ENCODE assay signal across 14 cellular contexts in the genomic region with DNA sequence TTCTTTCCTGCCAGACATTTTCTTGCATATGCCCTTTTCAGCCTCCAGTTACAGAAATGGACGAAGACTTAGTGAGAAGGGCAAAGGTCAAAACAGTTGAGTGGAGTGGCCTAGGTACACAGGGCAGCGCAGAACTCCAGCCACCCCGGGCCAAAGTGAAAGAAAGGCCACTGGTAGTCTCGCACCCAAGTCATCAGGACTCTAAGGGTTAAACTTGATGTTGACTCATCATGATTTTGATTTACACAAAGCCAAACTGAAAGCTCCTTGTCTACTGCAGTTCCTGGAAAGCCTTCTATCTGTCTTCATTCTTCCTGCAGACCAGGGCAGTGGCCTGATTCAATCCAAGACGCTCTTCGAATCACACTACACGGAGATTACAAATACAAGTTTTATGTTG. TPM values are rescaled to one million over a fixed set of nuclear protein-coding genes. Genes with fewer than 3 reads are reported as not detected.
DNase-seq lines count a peak whose midpoint lies in the region; ATAC-seq, FAIRE-seq and TF ChIP-seq lines count a peak whose summit lies in the region.
"Had no signal": no experiment of that assay in that cellular context is flagged by ENCODE, and none has a peak within 500 bp of the region (broad histone marks: within the 10 kb centered on the region; RNA-seq: fewer than 3 reads in every experiment).

No MANE protein-coding gene starts in this region.

- TF ChIP-seq CTCF in A549 (IDR thresholded peaks at IDR 0.05) (no peak), astrocyte of the spinal cord (IDR thresholded peaks at IDR 0.05; ENCODE audit: low read depth, low read length) (no peak), liver (IDR thresholded peaks at IDR 0.05; ENCODE audit: low read depth, low read length, missing input control) (no peak)

- peak; percentile 99 for FAIRE-seq in A549 (lab: Jason Lieb, UNC)

- H3K4me1 ChIP-seq in A549 (peaks cover 32% of the 10 kb centered on the region), liver (ENCODE audit: control insufficient read depth in 4 of 4, insufficient read depth in 4 of 4, low read length in 3 of 4) (peaks cover 11 to 30% (median 25%) of the 10 kb centered on the region in 4 donors)

- no peaks in the 10 kb centered on the region for H3K36me3 Mint-ChIP-seq in activated CD4-positive, alpha-beta memory T cell treated with anti-CD3 and anti-CD28 coated beads for 36 hours
- H3K36me3 Mint-ChIP-seq: brain had no signal

- POLR2A ChIA-PET in A549 (lab: Yijun Ruan, JAX) (no interaction called here), HEK293T (lab: Yijun Ruan, JAX) (no interaction called here)
- POLR2A ChIA-PET in activated CD4-positive, alpha-beta memory T cell treated with anti-CD3 and anti-CD28 coated beads for 36 hours (lab: Charles Lee): no interaction called here

- H3K9me3 ChIP-seq in A549: no peaks in the 10 kb centered on the region
- H3K9me3 ChIP-seq in MG63: no peaks in the 10 kb centered on the region
- no peaks in the 10 kb centered on the region for H3K9me3 ChIP-seq in liver (ENCODE audit: control insufficient read depth in 4 of 4, low read length in 3 of 4)
- H3K9me3 ChIP-seq: psoas muscle, upper lobe of right lung had no signal

- H3K4me1 Mint-ChIP-seq in activated CD4-positive, alpha-beta memory T cell treated with anti-CD3 and anti-CD28 coated beads for 36 hours (ENCODE audit: low read depth): peaks cover 4% of the 10 kb centered on the region

- H3K9me3 Mint-ChIP-seq in activated CD4-positive, alpha-beta memory T cell treated with anti-CD3 and anti-CD28 coated beads for 36 hours: no peaks in the 10 kb centered on the region

- no peak for TF ChIP-seq POLR2A in A549 (IDR thresholded peaks at IDR 0.05; ENCODE audit: low read length)

- ATAC-seq in A549: no peak
- no peak for ATAC-seq in GM19351 (IDR thresholded peaks at IDR 0.05; ENCODE audit: unreplicated experiment)
- ATAC-seq: esophagus mucosa, psoas muscle, upper lobe of right lung had no signal

- CTCF ChIA-PET in A549 (lab: Yijun Ruan, JAX) (interaction anchor here (1.3 kb wide), 1 partner anchor 11 kb away, joined by 3 read pairs; no protein-coding TSS in a partner anchor), HEK293T (lab: Yijun Ruan, JAX) (no interaction called here)
- CTCF ChIA-PET in activated CD4-positive, alpha-beta memory T cell treated with anti-CD3 and anti-CD28 coated beads for 36 hours (lab: Charles Lee): no interaction called here

- WGBS in A549 (ENCODE audit: missing lambda C conversion rate): 19% methylated on average over 7 of the region's 7 CpGs
- WGBS in liver: 25% methylated on average over 7 of the region's 7 CpGs

- H3K36me3 ChIP-seq in MG63: no peaks in the 10 kb centered on the region
- H3K36me3 ChIP-seq in liver (ENCODE audit: control insufficient read depth in 4 of 4, insufficient read depth in 3 of 4, low read depth in 1 of 4, low read length in 3 of 4): no peaks in the 10 kb centered on the region
- H3K36me3 ChIP-seq: upper lobe of right lung had no signal

- no peak for TF ChIP-seq EP300 in A549 (IDR thresholded peaks at IDR 0.05)

- no peak overlapping the region for H3K9ac ChIP-seq in liver (ENCODE audit: low read depth in 1 of 2, low read length in 2 of 2)

- TF ChIP-seq RAD21 in A549 (conservative IDR thresholded peaks at IDR 0.05 in 1 of 2, IDR thresholded peaks at IDR 0.05 in 1 of 2): no peak
- no peak for TF ChIP-seq RAD21 in liver (IDR thresholded peaks at IDR 0.05)

- H3K27ac Mint-ChIP-seq in activated CD4-positive, alpha-beta memory T cell treated with anti-CD3 and anti-CD28 coated beads for 36 hours: no peak overlapping the region
- H3K27ac Mint-ChIP-seq: brain had no signal

- DNase-seq in A549 (ENCODE audit: low read depth in 1 of 2, low spot score in 1 of 2) (peak; percentile 15 to 45), MG63 (peak; percentile 1), astrocyte of the spinal cord (ENCODE audit: low read depth, low spot score) (peak; percentile 30), HEK293T (ENCODE audit: extremely low spot score) (no peak)
- DNase-seq in stimulated activated naive CD4-positive, alpha-beta T cell (lab: John Stamatoyannopoulos, UW): no peak
- no peak for DNase-seq in activated CD4-positive, alpha-beta memory T cell treated with anti-CD3 and anti-CD28 coated beads for 36 hours
- DNase-seq: NCI-H1092 treated with DMSO at 0.1 percent for 48 hours, psoas muscle, T-helper 2 cell, upper lobe of right lung had no signal

- H3K4me2 ChIP-seq in A549: peak overlapping the region; percentile 89

- H3K4me3 Mint-ChIP-seq in activated CD4-positive, alpha-beta memory T cell treated with anti-CD3 and anti-CD28 coated beads for 36 hours: no peak overlapping the region

- peak overlapping the region; percentile 98 to 100 for H3K27ac ChIP-seq in A549
- no peak overlapping the region for H3K27ac ChIP-seq in liver (ENCODE audit: low read depth in 1 of 2, low read length in 2 of 2)
- H3K27ac ChIP-seq: psoas muscle, upper lobe of right lung had no signal

- intact Hi-C loops in activated CD4-positive, alpha-beta memory T cell treated with anti-CD3 and anti-CD28 coated beads for 36 hours (cut with micrococcal nuclease): no loop called here

- peaks cover 6% of the 10 kb centered on the region for H3K27me3 Mint-ChIP-seq in activated CD4-positive, alpha-beta memory T cell treated with anti-CD3 and anti-CD28 coated beads for 36 hours

- H3K4me3 ChIP-seq in A549 (no peak overlapping the region), MG63 (no peak overlapping the region), astrocyte of the spinal cord (ENCODE audit: low read depth, low read length) (no peak overlapping the region), liver (ENCODE audit: low read depth in 1 of 3, low read length in 3 of 3) (no peak overlapping the region)
- H3K4me3 ChIP-seq: psoas muscle, upper lobe of right lung had no signal

- in situ Hi-C loops in astrocyte of the spinal cord (cut with HindIII; ENCODE audit: low sequenced_read_pairs): no loop called here

- no peaks in the 10 kb centered on the region for H3K27me3 ChIP-seq in MG63
- H3K27me3 ChIP-seq in liver (ENCODE audit: control insufficient read depth in 4 of 4, insufficient read depth in 4 of 4, low read length in 3 of 4): no peaks in the 10 kb centered on the region
- H3K27me3 ChIP-seq: upper lobe of right lung had no signal

TF ChIP-seq in A549, 52 proteins besides CTCF, POLR2A, EP300 and RAD21 (continues in another document):
- TF ChIP-seq POLR2AphosphoS2 (conservative IDR thresholded peaks at IDR 0.05; ENCODE audit: low read length) (no peak), FOSL2 (IDR thresholded peaks at IDR 0.05) (no peak), FOSL2 (CRISPR knock-in tag; IDR thresholded peaks at IDR 0.05) (peak; percentile 61), HOXB13 (CRISPR knock-in tag; IDR thresholded peaks at IDR 0.05; ENCODE audit: low read depth) (no peak), CBX8 (IDR thresholded peaks at IDR 0.05) (no peak)

TF ChIP-seq in liver, 16 proteins besides CTCF, POLR2A, EP300 and RAD21:
- TF ChIP-seq RXRA (IDR thresholded peaks at IDR 0.05): peak; percentile 31 to 57
- TF ChIP-seq, protein P1, sequence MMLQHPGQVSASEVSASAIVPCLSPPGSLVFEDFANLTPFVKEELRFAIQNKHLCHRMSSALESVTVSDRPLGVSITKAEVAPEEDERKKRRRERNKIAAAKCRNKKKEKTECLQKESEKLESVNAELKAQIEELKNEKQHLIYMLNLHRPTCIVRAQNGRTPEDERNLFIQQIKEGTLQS (IDR thresholded peaks at IDR 0.05): no peak
- no peak for TF ChIP-seq FOXA2 (IDR thresholded peaks at IDR 0.05)
- peak; percentile 30 to 53 for TF ChIP-seq HNF4A (conservative IDR thresholded peaks at IDR 0.05)
- peak; percentile 15 for TF ChIP-seq SP1 (IDR thresholded peaks at IDR 0.05)
- no peak for TF ChIP-seq HNF4G (IDR thresholded peaks at IDR 0.05)
- TF ChIP-seq TAF1 (conservative IDR thresholded peaks at IDR 0.05): no peak

TF ChIP-seq in HEK293T, 16 proteins besides CTCF, POLR2A, EP300 and RAD21:
- no peak for TF ChIP-seq ARNT (IDR thresholded peaks at IDR 0.05)
- TF ChIP-seq SP1 (IDR thresholded peaks at IDR 0.05): no peak
- TF ChIP-seq BHLHE40 (IDR thresholded peaks at IDR 0.05; ENCODE audit: borderline replicate concordance): no peak
- TF ChIP-seq LEF1 (IDR thresholded peaks at IDR 0.05; ENCODE audit: borderline replicate concordance): no peak
- TF ChIP-seq L3MBTL2 (conservative IDR thresholded peaks at IDR 0.05): no peak
- no peak for TF ChIP-seq FOXK2 (IDR thresholded peaks at IDR 0.05)
- TF ChIP-seq ZNF384 (IDR thresholded peaks at IDR 0.05): no peak
- no peak for TF ChIP-seq FOXA1 (IDR thresholded peaks at IDR 0.05)
- TF ChIP-seq TARDBP (IDR thresholded peaks at IDR 0.05): no peak
- TF ChIP-seq SUZ12 (IDR thresholded peaks at IDR 0.05): no peak
- no peak for TF ChIP-seq CTBP1 (IDR thresholded peaks at IDR 0.05; ENCODE audit: borderline replicate concordance)
- TF ChIP-seq, protein P2, sequence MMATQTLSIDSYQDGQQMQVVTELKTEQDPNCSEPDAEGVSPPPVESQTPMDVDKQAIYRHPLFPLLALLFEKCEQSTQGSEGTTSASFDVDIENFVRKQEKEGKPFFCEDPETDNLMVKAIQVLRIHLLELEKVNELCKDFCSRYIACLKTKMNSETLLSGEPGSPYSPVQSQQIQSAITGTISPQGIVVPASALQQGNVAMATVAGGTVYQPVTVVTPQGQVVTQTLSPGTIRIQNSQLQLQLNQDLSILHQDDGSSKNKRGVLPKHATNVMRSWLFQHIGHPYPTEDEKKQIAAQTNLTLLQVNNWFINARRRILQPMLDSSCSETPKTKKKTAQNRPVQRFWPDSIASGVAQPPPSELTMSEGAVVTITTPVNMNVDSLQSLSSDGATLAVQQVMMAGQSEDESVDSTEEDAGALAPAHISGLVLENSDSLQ (IDR thresholded peaks at IDR 0.05): no peak
- TF ChIP-seq ELF4 (IDR thresholded peaks at IDR 0.05): no peak
- no peak for TF ChIP-seq FOXM1 (IDR thresholded peaks at IDR 0.05; ENCODE audit: borderline replicate concordance)
- no peak for TF ChIP-seq HDGF (IDR thresholded peaks at IDR 0.05; ENCODE audit: borderline replicate concordance)
- TF ChIP-seq NFRKB (IDR thresholded peaks at IDR 0.05): no peak

RNA-seq across cellular contexts. Expression of a gene that starts 2.6 kb away (rescaled TPM):
- 82.4 and 86.8 TPM in 2 replicates for polyA plus RNA-seq in A549 (2011; rRNA removed)
- 17.8 and 21.4 TPM in 2 replicates for polyA plus RNA-seq in A549 (2012; cell fraction: cytosol; rRNA removed)
- polyA plus RNA-seq in A549 (2012; cell fraction: nucleus; rRNA removed): 7.5 and 10.0 TPM in 2 replicates
- 47.3 to 54.5 TPM (median 51.1 TPM) in 3 replicates for polyA plus RNA-seq in A549 (2017; fragmentation: RNase III; extraction: RNeasy Plus Mini Kit Qiagen cat#74134 plus additional on column Dnase treatment)
- 26.0 and 29.9 TPM in 2 replicates for polyA minus RNA-seq in A549 (2011; rRNA and poly(A)+ RNA removed)
- 24.7 and 24.8 TPM in 2 replicates for total RNA-seq in MG63 (2014; rRNA removed; shearing (Covaris generic); ENCODE audit: low replicate concordance)
- 100 to 1,000 TPM in 1 of 2 donors, 10 to 100 TPM in 1; 31.2 to 137 TPM for total RNA-seq in liver
- 10 to 100 TPM; 35.9 to 53.1 TPM for polyA plus RNA-seq in liver
- 1 to 10 TPM; 1.5 to 1.9 TPM for total RNA-seq in activated CD4-positive, alpha-beta memory T cell treated with anti-CD3 and anti-CD28 coated beads for 36 hours

Comparison
In these comparisons a context has a peak if more than half of its experiments do, and no peak if none do; other contexts are left out.
1. DNase-seq: peak in A549 (2 of 2), MG63 (single experiment) and astrocyte of the spinal cord (single experiment); none in stimulated activated naive CD4-positive, alpha-beta T cell (0 of 6), activated CD4-positive, alpha-beta memory T cell treated with anti-CD3 and anti-CD28 coated beads for 36 hours (single experiment) and HEK293T (single experiment).
2. H3K27ac ChIP-seq: peak in A549 (2 of 2); none in liver (0 of 2).